8 cellular contexts compared by ENCODE assay signal in genomic region chr15:78943692-78944091, GRCh38. TPM values are rescaled to one million over a fixed set of nuclear protein-coding genes. Genes with fewer than 3 reads are reported as not detected.
DNase-seq lines count a peak whose midpoint lies in the region; ATAC-seq, FAIRE-seq and TF ChIP-seq lines count a peak whose summit lies in the region.

No MANE protein-coding gene starts in this region.

- peaks cover 7% of the 10 kb centered on the region for H3K27me3 Mint-ChIP-seq in CD4-positive, CD25-positive, alpha-beta regulatory T cell

- no peak for TF ChIP-seq POLR2A in GM12891 (IDR thresholded peaks at IDR 0.05; ENCODE audit: low read depth, low read length)

- peaks cover under 1 to 26% (median 12%) of the 10 kb centered on the region in 4 donors for H3K4me1 Mint-ChIP-seq in CD4-positive, CD25-positive, alpha-beta regulatory T cell

- DNase-seq in CD4-positive, CD25-positive, alpha-beta regulatory T cell = no peak
- DNase-seq in coronary artery (ENCODE audit: low spot score) = no peak
- DNase-seq in stimulated activated naive CD4-positive, alpha-beta T cell treated with Interleukin-2 at 50 U/mL for 16 hours (lab: John Stamatoyannopoulos, UW) = no peak
- DNase-seq in GM12891 (ENCODE audit: insufficient read length, low spot score) = no peak
- no peak for DNase-seq in stimulated activated CD4-positive, alpha-beta T cell treated with anti-CD3 and anti-CD28 coated beads, Interleukin-2, amount 100 ng/mL, for 24 hours
- no peak for DNase-seq in EL

- H3K36me3 Mint-ChIP-seq in CD4-positive, CD25-positive, alpha-beta regulatory T cell = peaks cover 3% of the 10 kb centered on the region

- H3K9me3 Mint-ChIP-seq in CD4-positive, CD25-positive, alpha-beta regulatory T cell = no peaks in the 10 kb centered on the region

- FAIRE-seq in GM12891 (lab: Jason Lieb, UNC) = no peak

- no peaks in the 10 kb centered on the region for H3K9me3 ChIP-seq in CD4-positive, CD25-positive, alpha-beta regulatory T cell (ENCODE audit: control insufficient read depth in 2 of 2, low read length in 2 of 2)
- H3K9me3 ChIP-seq in KOPT-K1 (ENCODE audit: insufficient read depth, low read length, poor library complexity, severe bottlenecking) = no peaks in the 10 kb centered on the region
- H3K9me3 ChIP-seq in neutrophil = no peaks in the 10 kb centered on the region

- H3K4me3 Mint-ChIP-seq in CD4-positive, CD25-positive, alpha-beta regulatory T cell = peak overlapping the region; percentile 71 to 94 (median 80)

- H3K27ac ChIP-seq in CD4-positive, CD25-positive, alpha-beta regulatory T cell (ENCODE audit: insufficient read depth, low read length, poor library complexity, severe bottlenecking) = no peak overlapping the region
- H3K27ac ChIP-seq in KOPT-K1 (ENCODE audit: low read depth, low read length, poor library complexity, severe bottlenecking) (peak overlapping the region; percentile 55), coronary artery (peak overlapping the region; percentile 19 to 25), neutrophil (no peak overlapping the region)

- H3K27me3 ChIP-seq in CD4-positive, CD25-positive, alpha-beta regulatory T cell (ENCODE audit: control insufficient read depth, insufficient read depth, low read length) = no peaks in the 10 kb centered on the region
- peaks cover 34% of the 10 kb centered on the region for H3K27me3 ChIP-seq in neutrophil

- H3K4me1 ChIP-seq in CD4-positive, CD25-positive, alpha-beta regulatory T cell (ENCODE audit: control insufficient read depth, insufficient read depth, low read length, poor library complexity, severe bottlenecking) = peaks cover 14% of the 10 kb centered on the region
- peaks cover 43 to 49% of the 10 kb centered on the region in 2 experiments for H3K4me1 ChIP-seq in neutrophil (ENCODE audit: control insufficient read depth in 1 of 2, insufficient read depth in 1 of 2, low read depth in 1 of 2, low read length in 1 of 2)

- no peak overlapping the region for H3K27ac Mint-ChIP-seq in CD4-positive, CD25-positive, alpha-beta regulatory T cell

- no peak for ATAC-seq in CD4-positive, CD25-positive, alpha-beta regulatory T cell (ENCODE audit: low read depth in 2 of 2)

- H3K36me3 ChIP-seq in CD4-positive, CD25-positive, alpha-beta regulatory T cell (ENCODE audit: control insufficient read depth, insufficient read depth, low read length) = no peaks in the 10 kb centered on the region
- H3K36me3 ChIP-seq in KOPT-K1 (ENCODE audit: insufficient read depth, low read length) (no peaks in the 10 kb centered on the region), neutrophil (no peaks in the 10 kb centered on the region)

- no peak for TF ChIP-seq CTCF in coronary artery (IDR thresholded peaks at IDR 0.05)
- no peak for TF ChIP-seq CTCF in neutrophil (IDR thresholded peaks at IDR 0.05)

- no peak overlapping the region for H3K4me3 ChIP-seq in CD4-positive, CD25-positive, alpha-beta regulatory T cell (ENCODE audit: low read depth, low read length)
- H3K4me3 ChIP-seq in coronary artery = peak overlapping the region; percentile 69
- peak overlapping the region; percentile 71 to 82 for H3K4me3 ChIP-seq in neutrophil (ENCODE audit: low read depth in 1 of 2, low read length in 1 of 2)

TF ChIP-seq in GM12891, 5 proteins besides CTCF, POLR2A, EP300 and RAD21:
- TF ChIP-seq TAF1 (IDR thresholded peaks at IDR 0.05; ENCODE audit: low read depth, low read length) = no peak
- no peak for TF ChIP-seq POU2F2 (IDR thresholded peaks at IDR 0.05; ENCODE audit: low read depth, low read length)
- TF ChIP-seq PAX5 (IDR thresholded peaks at IDR 0.05; ENCODE audit: insufficient read depth, low read length, severe bottlenecking) = no peak
- TF ChIP-seq POLR2AphosphoS5 (IDR thresholded peaks at IDR 0.05; ENCODE audit: low read depth, low read length) = no peak
- TF ChIP-seq SPI1 (IDR thresholded peaks at IDR 0.05; ENCODE audit: low read depth, low read length) = no peak

RNA-seq across cellular contexts. Expression of gene CTSH, which starts 1.2 kb away (rescaled TPM):
- total RNA-seq in CD4-positive, CD25-positive, alpha-beta regulatory T cell = 9.6 TPM
- 10 to 100 TPM; 29.0 to 51.5 (median 41.7) TPM for polyA plus RNA-seq in CD4-positive, CD25-positive, alpha-beta regulatory T cell
- 464 TPM for polyA plus RNA-seq in GM12891 (2012; ENCODE audit: low read depth, missing spikeins)

Comparison
In these comparisons a context has a peak if more than half of its experiments do, and no peak if none do; other contexts are left out.
1. H3K27ac ChIP-seq: peak in KOPT-K1 (single experiment) and coronary artery (2 of 2); none in CD4-positive, CD25-positive, alpha-beta regulatory T cell (single experiment) and neutrophil (single experiment).